In the genomic region with DNA sequence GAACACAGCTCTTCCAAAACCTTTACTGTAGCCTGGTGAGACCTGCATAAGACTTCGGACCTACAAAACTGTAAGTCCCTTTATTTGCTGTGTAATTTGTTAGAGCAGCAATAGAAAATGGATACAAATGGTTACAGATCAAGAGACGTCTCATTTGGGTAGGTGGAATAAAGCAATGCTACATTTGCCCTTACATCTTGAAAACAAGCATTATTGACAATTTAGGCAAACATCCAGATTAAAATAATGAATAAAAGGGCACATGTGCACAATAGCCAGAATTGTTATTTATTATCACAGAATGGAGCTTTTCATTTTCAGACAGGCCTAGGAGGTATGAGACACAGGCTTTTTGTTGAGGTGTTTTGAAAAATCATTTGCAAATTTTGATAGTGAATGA, we compare ENCODE assay signal across 18 cellular contexts.
"Had no signal": no experiment of that assay in that cellular context is flagged by ENCODE, and none has a peak within 500 bp of the region (broad histone marks: within the 10 kb centered on the region; RNA-seq: fewer than 3 reads in every experiment).

No MANE protein-coding gene starts in this region.

- H3K27me3 ChIP-seq: esophagus squamous epithelium, gastroesophageal sphincter, ovary, right lobe of liver, transverse colon had no signal

- H3K4me1 ChIP-seq: esophagus squamous epithelium, gastroesophageal sphincter, right lobe of liver had no signal

- DNase-seq: esophagus squamous epithelium; foreskin fibroblast; immature natural killer cell; kidney; left colon; left ventricle myocardium superior; ovary; right lobe of liver; stimulated activated CD4-positive, alpha-beta T cell treated with anti-CD3 and anti-CD28 coated beads, Interleukin-4, amount 100 ng/mL, for 1 hour; stimulated activated CD8-positive, alpha-beta memory T cell treated with anti-CD3 and anti-CD28 coated beads, Interleukin-4, amount 100 ng/mL, for 48 hours; stimulated activated naive CD8-positive, alpha-beta T cell treated with anti-CD3 and anti-CD28 coated beads, Interleukin-15, Interleukin-2, amounts not matched to agents 100 U/mL and 50 U/mL, for 24 hours; transverse colon had no signal

- H3K4me2 ChIP-seq: neural progenitor cell had no signal

- H3K36me3 ChIP-seq: esophagus squamous epithelium, gastroesophageal sphincter, neural progenitor cell, ovary, right lobe of liver, thoracic aorta, transverse colon had no signal

- H3K27ac ChIP-seq: esophagus squamous epithelium, gastroesophageal sphincter, neural progenitor cell, ovary, right lobe of liver, thoracic aorta, transverse colon had no signal

- H3K4me3 ChIP-seq: esophagus squamous epithelium, gastroesophageal sphincter, lung, neural progenitor cell, ovary, right lobe of liver, thoracic aorta, transverse colon had no signal

- H3K9ac ChIP-seq: neural progenitor cell had no signal

- ATAC-seq: gastroesophageal sphincter; left ventricle myocardium superior; natural killer cell treated with Interleukin-12 subunit alpha and Interleukin-12 subunit beta and Interleukin-15 and Interleukin-18, amount 100 ng/mL, for 72 hours; right lobe of liver; stimulated activated effector memory CD8-positive, alpha-beta T cell treated with anti-CD3 and anti-CD28 coated beads, Interleukin-12 subunit alpha, Interleukin-12 subunit beta, amount 100 ng/mL, for 72 hours; stimulated activated naive CD8-positive, alpha-beta T cell treated with anti-CD3 and anti-CD28 coated beads, Interleukin-15, Interleukin-2, amounts not matched to agents 100 U/mL and 50 U/mL, for 24 hours had no signal
